1 cellular context compared by ENCODE assay signal in genomic region chr2:177245010-177245422, GRCh38.
A peak's percentile ranks its signal among the peaks of the same experiment; 100 is the strongest.
TF ChIP-seq lines count a peak whose summit lies in the region.

No MANE protein-coding gene starts in this region.

TF ChIP-seq in GM12878, 131 proteins besides CTCF, POLR2A, EP300 and RAD21 (continued from another document):
- peak; percentile 53 for TF ChIP-seq NR2F1 (conservative IDR thresholded peaks at IDR 0.05)
